In genomic region chr20:59938696-59939051, GRCh38 we compare ENCODE assay signal across 8 cellular contexts. TPM values are rescaled to one million over a fixed set of nuclear protein-coding genes. Genes with fewer than 3 reads are reported as not detected.
DNase-seq lines count a peak whose midpoint lies in the region; ATAC-seq and TF ChIP-seq lines count a peak whose summit lies in the region.

No MANE protein-coding gene starts in this region.

- H3K36me3 Mint-ChIP-seq in CD4-positive, CD25-positive, alpha-beta regulatory T cell: no peaks in the 10 kb centered on the region
- no peaks in the 10 kb centered on the region for H3K36me3 Mint-ChIP-seq in natural killer cell treated with Interleukin-12 subunit alpha and Interleukin-12 subunit beta and Interleukin-15 and Interleukin-18, amount 100 ng/mL, for 72 hours

- no peak for TF ChIP-seq CTCF in choroid plexus epithelial cell (conservative IDR thresholded peaks at IDR 0.05; ENCODE audit: low read depth, low read length)

- no peaks in the 10 kb centered on the region for H3K9me3 ChIP-seq in CD4-positive, CD25-positive, alpha-beta regulatory T cell (ENCODE audit: control insufficient read depth in 2 of 2, low read length in 2 of 2)

- H3K9me3 Mint-ChIP-seq in CD4-positive, CD25-positive, alpha-beta regulatory T cell: no peaks in the 10 kb centered on the region
- no peaks in the 10 kb centered on the region for H3K9me3 Mint-ChIP-seq in natural killer cell treated with Interleukin-12 subunit alpha and Interleukin-12 subunit beta and Interleukin-15 and Interleukin-18, amount 100 ng/mL, for 72 hours

- H3K36me3 ChIP-seq in CD4-positive, CD25-positive, alpha-beta regulatory T cell (ENCODE audit: control insufficient read depth, insufficient read depth, low read length): peaks cover 10% of the 10 kb centered on the region

- H3K4me1 ChIP-seq in CD4-positive, CD25-positive, alpha-beta regulatory T cell (ENCODE audit: control insufficient read depth, insufficient read depth, low read length, poor library complexity, severe bottlenecking): peaks cover 55% of the 10 kb centered on the region

- H3K4me3 Mint-ChIP-seq in CD4-positive, CD25-positive, alpha-beta regulatory T cell: peak overlapping the region; percentile 83 to 91 (median 90)
- H3K4me3 Mint-ChIP-seq in natural killer cell treated with Interleukin-12 subunit alpha and Interleukin-12 subunit beta and Interleukin-15 and Interleukin-18, amount 100 ng/mL, for 72 hours: peak overlapping the region; percentile 88

- H3K27me3 Mint-ChIP-seq in CD4-positive, CD25-positive, alpha-beta regulatory T cell: no peaks in the 10 kb centered on the region
- H3K27me3 Mint-ChIP-seq in natural killer cell treated with Interleukin-12 subunit alpha and Interleukin-12 subunit beta and Interleukin-15 and Interleukin-18, amount 100 ng/mL, for 72 hours: no peaks in the 10 kb centered on the region

- H3K27ac ChIP-seq in CD4-positive, CD25-positive, alpha-beta regulatory T cell (ENCODE audit: insufficient read depth, low read length, poor library complexity, severe bottlenecking): no peak overlapping the region

- no peak for DNase-seq in CD4-positive, CD25-positive, alpha-beta regulatory T cell
- DNase-seq in M059J (ENCODE audit: low read depth) (peak; percentile 88), choroid plexus epithelial cell (ENCODE audit: low read depth) (peak; percentile 5), SKM-1 (lab: John Stamatoyannopoulos, UW; ENCODE audit: unreplicated experiment) (no peak), LoVo (ENCODE audit: low spot score) (no peak), NCI-H1092 (lab: John Stamatoyannopoulos, UW) (no peak)
- DNase-seq in natural killer cell treated with Interleukin-12 subunit alpha and Interleukin-12 subunit beta and Interleukin-15 and Interleukin-18, amount 100 ng/mL, for 72 hours (ENCODE audit: low spot score): no peak

- H3K27me3 ChIP-seq in CD4-positive, CD25-positive, alpha-beta regulatory T cell (ENCODE audit: control insufficient read depth, insufficient read depth, low read length): no peaks in the 10 kb centered on the region

- H3K27ac Mint-ChIP-seq in CD4-positive, CD25-positive, alpha-beta regulatory T cell: peak overlapping the region; percentile 82 to 90 (median 83)
- peak overlapping the region; percentile 74 to 86 for H3K27ac Mint-ChIP-seq in natural killer cell treated with Interleukin-12 subunit alpha and Interleukin-12 subunit beta and Interleukin-15 and Interleukin-18, amount 100 ng/mL, for 72 hours

- peaks cover 37 to 62% (median 51%) of the 10 kb centered on the region in 4 donors for H3K4me1 Mint-ChIP-seq in CD4-positive, CD25-positive, alpha-beta regulatory T cell
- H3K4me1 Mint-ChIP-seq in natural killer cell treated with Interleukin-12 subunit alpha and Interleukin-12 subunit beta and Interleukin-15 and Interleukin-18, amount 100 ng/mL, for 72 hours (ENCODE audit: low read depth in 2 of 2): peaks cover 27 to 29% of the 10 kb centered on the region in 2 donors

- peak overlapping the region; percentile 21 for H3K4me3 ChIP-seq in CD4-positive, CD25-positive, alpha-beta regulatory T cell (ENCODE audit: low read depth, low read length)
- H3K4me3 ChIP-seq in choroid plexus epithelial cell (ENCODE audit: low read depth, low read length): no peak overlapping the region

- no peak for ATAC-seq in CD4-positive, CD25-positive, alpha-beta regulatory T cell (ENCODE audit: low read depth in 2 of 2)
- no peak for ATAC-seq in natural killer cell treated with Interleukin-12 subunit alpha and Interleukin-12 subunit beta and Interleukin-15 and Interleukin-18, amount 100 ng/mL, for 72 hours
- ATAC-seq in HG03045 (IDR thresholded peaks at IDR 0.05; ENCODE audit: unreplicated experiment): no peak

RNA-seq across cellular contexts. Expression of gene PPP1R3D, which starts 1.4 kb away (rescaled TPM):
- total RNA-seq in CD4-positive, CD25-positive, alpha-beta regulatory T cell: 5.3 TPM
- 1 to 10 TPM; 1.9 to 3.0 (median 2.1) TPM for polyA plus RNA-seq in CD4-positive, CD25-positive, alpha-beta regulatory T cell
- 7.6 and 8.7 TPM in 2 replicates for total RNA-seq in M059J (2014; rRNA removed; shearing (Covaris generic))
- total RNA-seq in natural killer cell treated with Interleukin-12 subunit alpha and Interleukin-12 subunit beta and Interleukin-15 and Interleukin-18, amount 100 ng/mL, for 72 hours: 10 to 100 TPM; 10.2 to 16.4 TPM

RNA-seq across cellular contexts. Expression of gene FAM217B, which starts 1.5 kb away (rescaled TPM):
- 15.8 TPM for total RNA-seq in CD4-positive, CD25-positive, alpha-beta regulatory T cell
- polyA plus RNA-seq in CD4-positive, CD25-positive, alpha-beta regulatory T cell: 10 to 100 TPM; 23.3 to 30.1 (median 25.9) TPM
- 6.3 and 7.3 TPM in 2 replicates for total RNA-seq in M059J (2014; rRNA removed; shearing (Covaris generic))
- 10 to 100 TPM; 27.7 to 31.7 TPM for total RNA-seq in natural killer cell treated with Interleukin-12 subunit alpha and Interleukin-12 subunit beta and Interleukin-15 and Interleukin-18, amount 100 ng/mL, for 72 hours

RNA-seq across cellular contexts. Expression of gene SYCP2, which starts 5.2 kb away (rescaled TPM):
- total RNA-seq in CD4-positive, CD25-positive, alpha-beta regulatory T cell: 9.1 TPM
- polyA plus RNA-seq in CD4-positive, CD25-positive, alpha-beta regulatory T cell: 1 to 10 TPM in 3 of 4 donors, under 1 TPM in 1; 0.32 to 1.7 (median 1.1) TPM
- total RNA-seq in M059J (2014; rRNA removed; shearing (Covaris generic)): 0.79 and 1.2 TPM in 2 replicates
- total RNA-seq in natural killer cell treated with Interleukin-12 subunit alpha and Interleukin-12 subunit beta and Interleukin-15 and Interleukin-18, amount 100 ng/mL, for 72 hours: 1 to 10 TPM; 1.4 to 4.4 TPM

RNA-seq across cellular contexts. Expression of gene CDH26, which starts 19.5 kb away (rescaled TPM):
- 1.0 TPM for total RNA-seq in CD4-positive, CD25-positive, alpha-beta regulatory T cell
- under 1 TPM in 2 of 4 donors, not detected in 2; 0.24 to 0.31 TPM for polyA plus RNA-seq in CD4-positive, CD25-positive, alpha-beta regulatory T cell
- 0.15 and 0.81 TPM in 2 replicates for total RNA-seq in M059J (2014; rRNA removed; shearing (Covaris generic))
- 1 to 10 TPM; 1.8 TPM for total RNA-seq in natural killer cell treated with Interleukin-12 subunit alpha and Interleukin-12 subunit beta and Interleukin-15 and Interleukin-18, amount 100 ng/mL, for 72 hours

Comparison
In these comparisons a context has a peak if more than half of its experiments do, and no peak if none do; other contexts are left out.
1. DNase-seq: peak in M059J (single experiment) and choroid plexus epithelial cell (single experiment); none in CD4-positive, CD25-positive, alpha-beta regulatory T cell (0 of 3), natural killer cell treated with Interleukin-12 subunit alpha and Interleukin-12 subunit beta and Interleukin-15 and Interleukin-18, amount 100 ng/mL, for 72 hours (single experiment), SKM-1 (single experiment), LoVo (single experiment) and NCI-H1092 (single experiment).